19 cellular contexts compared by ENCODE assay signal in the genomic region with DNA sequence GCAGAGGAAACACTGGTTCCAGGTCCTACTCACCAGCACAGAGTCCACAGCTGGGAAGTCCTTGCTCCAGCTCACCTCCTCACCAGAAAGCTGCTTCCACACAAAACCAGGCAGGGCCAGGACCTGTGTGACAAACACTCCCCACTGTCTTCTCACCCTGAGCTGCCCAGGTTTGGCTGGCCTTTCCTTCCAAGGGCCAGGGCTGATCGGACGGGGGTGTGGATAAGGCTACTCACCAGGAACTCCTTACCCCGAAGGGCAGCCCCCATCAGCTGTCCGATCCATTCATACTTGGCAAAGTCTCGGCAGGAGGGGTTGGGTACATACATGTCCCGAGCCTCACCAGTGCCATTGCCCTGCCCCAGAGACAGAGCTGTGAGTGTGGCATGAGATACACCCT. TPM values are rescaled to one million over a fixed set of nuclear protein-coding genes. Genes with fewer than 3 reads are reported as not detected.
DNase-seq lines count a peak whose midpoint lies in the region; ATAC-seq, FAIRE-seq and TF ChIP-seq lines count a peak whose summit lies in the region.
"Had no signal": no experiment of that assay in that cellular context is flagged by ENCODE, and none has a peak within 500 bp of the region (broad histone marks: within the 10 kb centered on the region; RNA-seq: fewer than 3 reads in every experiment).

No MANE protein-coding gene starts in this region.

- no peak overlapping the region for H4K8ac ChIP-seq in mesenchymal stem cell (ENCODE audit: low read length)

- peaks cover 15% of the 10 kb centered on the region for H3K4me1 Mint-ChIP-seq in activated CD8-positive, alpha-beta memory T cell treated with anti-CD3 and anti-CD28 coated beads, Interleukin-2, amount 10 ng/mL, durations not matched to agents 7 days and 5 days
- peaks cover 8% of the 10 kb centered on the region for H3K4me1 Mint-ChIP-seq in osteocyte (ENCODE audit: unreplicated experiment)

- H2BK12ac ChIP-seq in mesenchymal stem cell (ENCODE audit: low read length in 2 of 2), result no peak overlapping the region

- H3K9me3 ChIP-seq in upper lobe of right lung (no peaks in the 10 kb centered on the region), mesenchymal stem cell (ENCODE audit: control insufficient read depth, low read length) (no peaks in the 10 kb centered on the region)
- H3K9me3 ChIP-seq: A549 had no signal

- CTCF ChIA-PET in activated CD8-positive, alpha-beta memory T cell treated with anti-CD3 and anti-CD28 coated beads, Interleukin-2, amount 10 ng/mL, durations not matched to agents 7 days and 5 days (lab: Charles Lee), result interaction anchor here (1.2 to 1.4 kb wide), 2 partner anchors 8 to 276 kb away, joined by 4 read pairs; no protein-coding TSS in a partner anchor

- no peak overlapping the region for H2AK5ac ChIP-seq in mesenchymal stem cell (ENCODE audit: low read length, severe bottlenecking)

- H3K36me3 ChIP-seq in bronchial epithelial cell (ENCODE audit: control insufficient read depth, insufficient read depth, low read length) (peaks cover 54% of the 10 kb centered on the region), upper lobe of right lung (peaks cover 80% of the 10 kb centered on the region), mesenchymal stem cell (ENCODE audit: control insufficient read depth in 1 of 2, insufficient read depth in 2 of 2, low read depth in 1 of 2, low read length in 2 of 2) (peaks cover 82 to 90% of the 10 kb centered on the region in 2 experiments)

- no peak overlapping the region for H2BK15ac ChIP-seq in mesenchymal stem cell (ENCODE audit: low read depth, poor library complexity, severe bottlenecking)

- no peak overlapping the region for H3K4me3 Mint-ChIP-seq in activated CD8-positive, alpha-beta memory T cell treated with anti-CD3 and anti-CD28 coated beads, Interleukin-2, amount 10 ng/mL, durations not matched to agents 7 days and 5 days
- no peak overlapping the region for H3K4me3 Mint-ChIP-seq in osteocyte (ENCODE audit: unreplicated experiment)
- H3K4me3 Mint-ChIP-seq: CD14-positive monocyte; CD4-positive, alpha-beta memory T cell had no signal

- H3K4me1 ChIP-seq in upper lobe of right lung (peaks cover 17% of the 10 kb centered on the region), mesenchymal stem cell (ENCODE audit: control insufficient read depth, insufficient read depth, low read depth, low read length) (peaks cover 12% of the 10 kb centered on the region)

- ATAC-seq in activated CD8-positive, alpha-beta memory T cell treated with anti-CD3 and anti-CD28 coated beads, Interleukin-2, amount 10 ng/mL, durations not matched to agents 7 days and 5 days, result no peak
- ATAC-seq in upper lobe of right lung (no peak), GM21360 (IDR thresholded peaks at IDR 0.05; ENCODE audit: unreplicated experiment) (no peak)
- ATAC-seq: A549 had no signal

- H3K79me1 ChIP-seq in mesenchymal stem cell (replicated peaks; ENCODE audit: low read length, poor library complexity, severe bottlenecking), result peaks cover 31% of the 10 kb centered on the region

- TF ChIP-seq CTCF in bronchial epithelial cell (IDR thresholded peaks at IDR 0.05; ENCODE audit: insufficient read depth, low read length, severe bottlenecking) (no peak), osteocyte (IDR thresholded peaks at IDR 0.05) (no peak), upper lobe of right lung (IDR thresholded peaks at IDR 0.05) (no peak)

- no peak overlapping the region for H3K4ac ChIP-seq in mesenchymal stem cell (ENCODE audit: low read depth in 1 of 2, low read length in 2 of 2)

- no peak overlapping the region for H3K23ac ChIP-seq in mesenchymal stem cell (ENCODE audit: low read length in 2 of 2)

- peaks cover 15% of the 10 kb centered on the region for H3K36me3 Mint-ChIP-seq in activated CD8-positive, alpha-beta memory T cell treated with anti-CD3 and anti-CD28 coated beads, Interleukin-2, amount 10 ng/mL, durations not matched to agents 7 days and 5 days
- H3K36me3 Mint-ChIP-seq in osteocyte (ENCODE audit: unreplicated experiment), result peaks cover 46% of the 10 kb centered on the region

- no peak overlapping the region for H2BK5ac ChIP-seq in mesenchymal stem cell (ENCODE audit: low read depth, low read length, poor library complexity, severe bottlenecking)

- FAIRE-seq in bronchial epithelial cell (lab: Jason Lieb, UNC), result peak; percentile 77
- FAIRE-seq: A549, G401.6, GM12891, GM19239 had no signal

- no peak overlapping the region for H4K91ac ChIP-seq in mesenchymal stem cell (ENCODE audit: low read length)

- H3K9ac ChIP-seq in mesenchymal stem cell (ENCODE audit: low read length), result no peak overlapping the region
- H3K9ac ChIP-seq: GM23248 had no signal

- H3K4me3 ChIP-seq in bronchial epithelial cell (ENCODE audit: low read depth, low read length) (no peak overlapping the region), upper lobe of right lung (no peak overlapping the region), mesenchymal stem cell (ENCODE audit: insufficient read depth in 1 of 2, low read depth in 1 of 2, low read length in 2 of 2) (no peak overlapping the region)
- H3K4me3 ChIP-seq: A549, GM23248 had no signal

- 91% methylated on average over 6 of the region's 6 CpGs for WGBS in mesenchymal stem cell

- no peaks in the 10 kb centered on the region for H3K9me3 Mint-ChIP-seq in activated CD8-positive, alpha-beta memory T cell treated with anti-CD3 and anti-CD28 coated beads, Interleukin-2, amount 10 ng/mL, durations not matched to agents 7 days and 5 days (ENCODE audit: low read depth)
- H3K9me3 Mint-ChIP-seq in osteocyte (ENCODE audit: unreplicated experiment), result no peaks in the 10 kb centered on the region
- H3K9me3 Mint-ChIP-seq: CD14-positive monocyte had no signal

- peak; percentile 33 for DNase-seq in activated CD8-positive, alpha-beta memory T cell treated with anti-CD3 and anti-CD28 coated beads, Interleukin-2, amount 10 ng/mL, durations not matched to agents 7 days and 5 days
- DNase-seq in activated CD8-positive, alpha-beta memory T cell treated with anti-CD3 and anti-CD28 coated beads, Interleukin-2, amount 50 U/mL, for 48 hours, result no peak
- no peak for DNase-seq in bronchial epithelial cell (ENCODE audit: low read depth)
- DNase-seq in osteocyte (ENCODE audit: extremely low spot score, unreplicated experiment), result peak; percentile 80
- peak; percentile 54 for DNase-seq in upper lobe of right lung
- DNase-seq in mesenchymal stem cell, result no peak
- DNase-seq: AML-193; Calu3; CD4-positive, alpha-beta memory T cell; DMS 273 treated with DMSO at 0.1 percent for 48 hours; GM23248; HCEC 1CT had no signal

- H3K27me3 ChIP-seq in bronchial epithelial cell (ENCODE audit: control insufficient read depth, insufficient read depth, low read length) (no peaks in the 10 kb centered on the region), upper lobe of right lung (no peaks in the 10 kb centered on the region), mesenchymal stem cell (ENCODE audit: control insufficient read depth in 1 of 2, insufficient read depth in 1 of 2, low read length in 2 of 2) (no peaks in the 10 kb centered on the region)

- H3K27ac ChIP-seq in upper lobe of right lung, result no peak overlapping the region
- no peak overlapping the region for H3K27ac ChIP-seq in mesenchymal stem cell (ENCODE audit: low read length, poor library complexity, severe bottlenecking)
- H3K27ac ChIP-seq: 22Rv1, A549, GM23248 had no signal

- no peak overlapping the region for H3K18ac ChIP-seq in mesenchymal stem cell (ENCODE audit: low read depth in 1 of 2, low read length in 2 of 2)

- no peak overlapping the region for H3K14ac ChIP-seq in mesenchymal stem cell (ENCODE audit: low read length in 2 of 2)

- H3K27ac Mint-ChIP-seq in activated CD8-positive, alpha-beta memory T cell treated with anti-CD3 and anti-CD28 coated beads, Interleukin-2, amount 10 ng/mL, durations not matched to agents 7 days and 5 days, result no peak overlapping the region
- no peak overlapping the region for H3K27ac Mint-ChIP-seq in osteocyte (ENCODE audit: unreplicated experiment)

- no peaks in the 10 kb centered on the region for H3K27me3 Mint-ChIP-seq in activated CD8-positive, alpha-beta memory T cell treated with anti-CD3 and anti-CD28 coated beads, Interleukin-2, amount 10 ng/mL, durations not matched to agents 7 days and 5 days
- H3K27me3 Mint-ChIP-seq in osteocyte (ENCODE audit: unreplicated experiment), result no peaks in the 10 kb centered on the region
- H3K27me3 Mint-ChIP-seq: CD4-positive, alpha-beta memory T cell had no signal

- intact Hi-C loops in upper lobe of right lung (cut with DNase I), result no loop called here

- H2AFZ ChIP-seq in mesenchymal stem cell (ENCODE audit: low read depth, low read length), result no peak overlapping the region
- H2AFZ ChIP-seq: GM23248 had no signal

- H2BK120ac ChIP-seq in mesenchymal stem cell (ENCODE audit: low read depth, low read length), result no peak overlapping the region

- H3K4me2 ChIP-seq in mesenchymal stem cell (ENCODE audit: low read length, poor library complexity, severe bottlenecking), result no peak overlapping the region
- H3K4me2 ChIP-seq: A549 had no signal

RNA-seq across cellular contexts. Expression of gene HECTD3, which starts 5.4 kb away (rescaled TPM):
- total RNA-seq in activated CD8-positive, alpha-beta memory T cell treated with anti-CD3 and anti-CD28 coated beads, Interleukin-2, amount 10 ng/mL, durations not matched to agents 7 days and 5 days, result 10 to 100 TPM; 31.5 to 32.6 TPM
- 12.1 and 16.8 TPM in 2 replicates for total RNA-seq in bronchial epithelial cell
- 48.1 and 49.4 TPM in 2 replicates for total RNA-seq in osteocyte
- 43.6 TPM for total RNA-seq in upper lobe of right lung
- 33.1 TPM for polyA plus RNA-seq in mesenchymal stem cell (2013, experiment 1 of 2)
- 32.6 TPM for polyA plus RNA-seq in mesenchymal stem cell (2013, experiment 2 of 2)

RNA-seq across cellular contexts. Expression of gene UROD, which starts 6.3 kb away (rescaled TPM):
- 10 to 100 TPM; 68.5 to 72.7 TPM for total RNA-seq in activated CD8-positive, alpha-beta memory T cell treated with anti-CD3 and anti-CD28 coated beads, Interleukin-2, amount 10 ng/mL, durations not matched to agents 7 days and 5 days
- total RNA-seq in bronchial epithelial cell (122 and 151 TPM in 2 replicates), osteocyte (128 and 131 TPM in 2 replicates), upper lobe of right lung (51.4 TPM)
- polyA plus RNA-seq in mesenchymal stem cell (2013, experiment 1 of 2), result 119 TPM
- 119 TPM for polyA plus RNA-seq in mesenchymal stem cell (2013, experiment 2 of 2)

RNA-seq across cellular contexts. Expression of gene EIF2B3, which starts 19.4 kb away (rescaled TPM):
- total RNA-seq in activated CD8-positive, alpha-beta memory T cell treated with anti-CD3 and anti-CD28 coated beads, Interleukin-2, amount 10 ng/mL, durations not matched to agents 7 days and 5 days, result 10 to 100 TPM; 26.5 to 33.3 TPM
- total RNA-seq in bronchial epithelial cell (16.9 and 23.4 TPM in 2 replicates), osteocyte (29.8 and 30.2 TPM in 2 replicates), upper lobe of right lung (22.6 TPM)
- polyA plus RNA-seq in mesenchymal stem cell (2013, experiment 1 of 2), result 22.2 TPM
- 22.1 TPM for polyA plus RNA-seq in mesenchymal stem cell (2013, experiment 2 of 2)

Comparison
In these comparisons a context has a peak if more than half of its experiments do, and no peak if none do; other contexts are left out.
1. DNase-seq: peak in activated CD8-positive, alpha-beta memory T cell treated with anti-CD3 and anti-CD28 coated beads, Interleukin-2, amount 10 ng/mL, durations not matched to agents 7 days and 5 days (single experiment), osteocyte (single experiment) and upper lobe of right lung (single experiment); none in activated CD8-positive, alpha-beta memory T cell treated with anti-CD3 and anti-CD28 coated beads, Interleukin-2, amount 50 U/mL, for 48 hours (single experiment), bronchial epithelial cell (single experiment) and mesenchymal stem cell (single experiment).